15 cellular contexts compared by ENCODE assay signal in genomic region chr3:11224870-11225251, GRCh38. TPM values are rescaled to one million over a fixed set of nuclear protein-coding genes. Genes with fewer than 3 reads are reported as not detected.
DNase-seq lines count a peak whose midpoint lies in the region; ATAC-seq, FAIRE-seq and TF ChIP-seq lines count a peak whose summit lies in the region.
"Had no signal": no experiment of that assay in that cellular context is flagged by ENCODE, and none has a peak within 500 bp of the region (broad histone marks: within the 10 kb centered on the region; RNA-seq: fewer than 3 reads in every experiment).

No MANE protein-coding gene starts in this region.

- no peaks in the 10 kb centered on the region for H3K9me3 ChIP-seq in HCT116 (ENCODE audit: control insufficient read depth in 1 of 2, insufficient read depth in 1 of 2, low read depth in 1 of 2, low read length in 2 of 2)
- no peaks in the 10 kb centered on the region for H3K9me3 ChIP-seq in small intestine (ENCODE audit: control insufficient read depth, low read depth)
- H3K9me3 ChIP-seq in prostate gland, result no peaks in the 10 kb centered on the region

- no peak overlapping the region for H2AFZ ChIP-seq in HCT116 (ENCODE audit: low read depth, low read length, poor library complexity, severe bottlenecking)

- POLR2A ChIA-PET in HCT116 (lab: Charles Lee), result interaction anchor here (1.2 kb wide), 1 partner anchor 39 kb away, joined by 3 read pairs; no protein-coding TSS in a partner anchor

- TF ChIP-seq CTCF in HCT116 (IDR thresholded peaks at IDR 0.05 in 2 of 3, conservative IDR thresholded peaks at IDR 0.05 in 1 of 3; ENCODE audit: borderline replicate concordance in 1 of 3, insufficient read depth in 1 of 3, low read depth in 2 of 3, low read length in 2 of 3), result no peak
- TF ChIP-seq CTCF in fibroblast of villous mesenchyme (IDR thresholded peaks at IDR 0.05; ENCODE audit: insufficient read depth, low read depth, low read length), result no peak
- no peak for TF ChIP-seq CTCF in prostate gland (IDR thresholded peaks at IDR 0.05)

- peak overlapping the region; percentile 83 for H3K9ac ChIP-seq in HCT116 (ENCODE audit: low read length)

- TF ChIP-seq POLR2A in HCT116 (IDR thresholded peaks at IDR 0.05; ENCODE audit: borderline replicate concordance, extremely low read depth, insufficient read depth, insufficient read length) (no peak), prostate gland (IDR thresholded peaks at IDR 0.05) (no peak)

- no peaks in the 10 kb centered on the region for H3K27me3 ChIP-seq in HCT116 (ENCODE audit: insufficient read depth, low read length)
- no peaks in the 10 kb centered on the region for H3K27me3 ChIP-seq in small intestine (ENCODE audit: control insufficient read depth in 2 of 2, insufficient read depth in 2 of 2, low read length in 2 of 2)
- no peaks in the 10 kb centered on the region for H3K27me3 ChIP-seq in prostate gland (replicated peaks; ENCODE audit: insufficient read depth)

- intact Hi-C loops in HCT116 (cut with micrococcal nuclease) (no loop called here), prostate gland (cut with DNase I) (no loop called here)

- BruUV-seq in HCT116 (replicated peaks; lab: Mats Ljungman, UMichigan), result no TSS peak

- H3K4me2 ChIP-seq in HCT116 (ENCODE audit: low read length), result peak overlapping the region; percentile 90

- FAIRE-seq in small intestine (lab: Jason Lieb, UNC), result no peak
- FAIRE-seq: D721Med, H1 had no signal

- WGBS in adipose tissue, 3 donors, result 78 to 87% (median 86%) methylated on average over 3 of the region's 3 CpGs
- 63 to 79% (median 74%) methylated on average over 3 of the region's 3 CpGs for WGBS in small intestine, 3 donors
- WGBS in prostate gland, result 84% methylated on average over 3 of the region's 3 CpGs

- H3K4me1 ChIP-seq in HCT116 (ENCODE audit: control insufficient read depth in 1 of 2, insufficient read depth in 2 of 2, low read length in 2 of 2) (peaks cover 5 to 16% of the 10 kb centered on the region in 2 experiments; a peak in 3 of 4 replicates), small intestine (ENCODE audit: control insufficient read depth in 2 of 2, insufficient read depth in 1 of 2, low read depth in 1 of 2, low read length in 1 of 2) (peaks cover 0 to 7% of the 10 kb centered on the region in 2 donors), prostate gland (replicated peaks) (no peaks in the 10 kb centered on the region)

- DNase-seq in HCT116 (ENCODE audit: low read depth, low spot score), result no peak
- no peak for DNase-seq in fibroblast of villous mesenchyme (ENCODE audit: low read depth)
- DNase-seq in small intestine, result no peak
- no peak for DNase-seq in prostate gland (ENCODE audit: low spot score)
- DNase-seq in SW480 (ENCODE audit: low spot score), result no peak
- no peak for DNase-seq in NCI-H226
- DNase-seq: activated CD4-positive, alpha-beta memory T cell treated with anti-CD3 and anti-CD28 coated beads, Interleukin-2, amount 10 ng/mL, durations not matched to agents 7 days and 5 days; activated naive CD4-positive, alpha-beta T cell; effector memory CD8-positive, alpha-beta T cell; naive B cell; NCI-H187 treated with DMSO at 0.1 percent for 48 hours had no signal

- H4K20me1 ChIP-seq in HCT116 (ENCODE audit: insufficient read depth), result no peaks in the 10 kb centered on the region

- H3K4me3 ChIP-seq in HCT116 (replicated peaks in 1 of 2; ENCODE audit: low read depth in 1 of 2, low read length in 2 of 2) (peak overlapping the region; percentile 69 to 77), fibroblast of villous mesenchyme (ENCODE audit: low read depth, low read length) (peak overlapping the region; percentile 47), small intestine (ENCODE audit: low read depth in 1 of 2, low read length in 2 of 2) (peak overlapping the region in 1 of 2 donors; percentile 47), prostate gland (no peak overlapping the region)

- H3K9me2 ChIP-seq in HCT116 (ENCODE audit: insufficient read depth), result no peaks in the 10 kb centered on the region

- ATAC-seq in HCT116, result no peak
- ATAC-seq in GM19467 (IDR thresholded peaks at IDR 0.05; ENCODE audit: unreplicated experiment), result no peak
- ATAC-seq: effector memory CD8-positive, alpha-beta T cell had no signal

- H3K36me3 ChIP-seq in HCT116 (ENCODE audit: control insufficient read depth in 1 of 2, insufficient read depth in 2 of 2, low read length in 2 of 2) (no peaks in the 10 kb centered on the region; a peak in 1 of 4 replicates), small intestine (ENCODE audit: control insufficient read depth in 2 of 2, insufficient read depth in 2 of 2, low read length in 2 of 2) (no peaks in the 10 kb centered on the region), prostate gland (no peaks in the 10 kb centered on the region)

- RAD21 ChIA-PET in HCT116 (lab: Charles Lee; ENCODE audit: low non-redundant PET in 1 of 2, low total read pairs in 2 of 2, uncharacterized antibody in 2 of 2, unreplicated experiment in 2 of 2), result no interaction called here

- no peak for TF ChIP-seq RAD21 in HCT116 (IDR thresholded peaks at IDR 0.05; ENCODE audit: low read depth)

- peaks cover 44% of the 10 kb centered on the region for H3K79me2 ChIP-seq in HCT116 (ENCODE audit: insufficient read depth, low read length)

- H3K27ac ChIP-seq in HCT116 (ENCODE audit: low read depth, low read length), result peak overlapping the region; percentile 87
- H3K27ac ChIP-seq in adipose tissue (ENCODE audit: low read depth, low read length), result peak overlapping the region; percentile 70
- H3K27ac ChIP-seq in small intestine (ENCODE audit: low read depth in 1 of 2, low read length in 1 of 2), result peak overlapping the region; percentile 92
- no peak overlapping the region for H3K27ac ChIP-seq in prostate gland

- CTCF ChIA-PET in HCT116 (lab: Charles Lee), result interaction anchor here (0.9 to 1.8 kb wide), 2 partner anchors 14 to 20 kb away, joined by 3 to 4 read pairs; no protein-coding TSS in a partner anchor

TF ChIP-seq in HCT116, 20 proteins besides CTCF, POLR2A, EP300 and RAD21:
- TF ChIP-seq CEBPB (IDR thresholded peaks at IDR 0.05; ENCODE audit: low read depth) (no peak), CBX3 (IDR thresholded peaks at IDR 0.05; ENCODE audit: low read depth) (no peak), MAX (IDR thresholded peaks at IDR 0.05) (no peak), EZH2 (IDR thresholded peaks at IDR 0.05) (no peak), TCF7L2 (IDR thresholded peaks at IDR 0.05; ENCODE audit: borderline replicate concordance, extremely low read depth, insufficient read depth, insufficient read length) (no peak)

RNA-seq across cellular contexts. Expression of gene ATG7, which starts 47.3 kb away (rescaled TPM):
- total RNA-seq in HCT116 (2021; ENCODE audit: unreplicated experiment) (29.3 TPM), fibroblast of villous mesenchyme (95.7 and 131 TPM in 2 replicates), prostate gland (10 to 100 TPM; 25.2 to 66.5 TPM)
- polyA plus RNA-seq in HCT116 (2012), result 15.4 and 19.5 TPM in 2 replicates
- polyA plus RNA-seq in adipose tissue (10 to 100 TPM in 2 of 3 donors, 1 to 10 TPM in 1; 8.4 to 17.9 (median 14.9) TPM), small intestine (10 to 100 TPM in 1 of 3 donors, 1 to 10 TPM in 2; 7.8 to 15.2 (median 8.1) TPM)

Comparison
In these comparisons a context has a peak if more than half of its experiments do, and no peak if none do; other contexts are left out.
1. H3K27ac ChIP-seq: peak in HCT116 (single experiment), adipose tissue (single experiment) and small intestine (2 of 2); none in prostate gland (0 of 2).
2. H3K4me3 ChIP-seq: peak in HCT116 (2 of 2) and fibroblast of villous mesenchyme (single experiment); none in prostate gland (0 of 2).